ENCODE assay signal across 13 cellular contexts in the genomic region with DNA sequence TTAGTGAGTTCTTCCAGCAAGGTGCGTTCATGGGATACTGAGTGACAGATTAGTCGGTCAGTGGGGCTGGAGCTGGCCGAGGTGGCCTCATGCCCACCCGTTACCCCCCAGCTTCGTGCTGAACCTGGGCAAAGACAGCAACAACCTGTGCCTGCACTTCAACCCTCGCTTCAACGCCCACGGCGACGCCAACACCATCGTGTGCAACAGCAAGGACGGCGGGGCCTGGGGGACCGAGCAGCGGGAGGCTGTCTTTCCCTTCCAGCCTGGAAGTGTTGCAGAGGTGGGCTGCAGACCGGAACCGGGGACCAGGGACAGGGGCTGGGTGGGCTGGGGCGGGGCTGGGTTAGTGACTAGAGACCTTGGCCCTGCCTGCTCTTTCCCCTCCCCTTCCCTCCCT. TPM values are rescaled to one million over a fixed set of nuclear protein-coding genes. Genes with fewer than 3 reads are reported as not detected.
A peak's percentile ranks its signal among the peaks of the same experiment; 100 is the strongest.
DNase-seq lines count a peak whose midpoint lies in the region; ATAC-seq, FAIRE-seq and TF ChIP-seq lines count a peak whose summit lies in the region.
"Had no signal": no experiment of that assay in that cellular context is flagged by ENCODE, and none has a peak within 500 bp of the region (broad histone marks: within the 10 kb centered on the region; RNA-seq: fewer than 3 reads in every experiment).

No MANE protein-coding gene starts in this region.

- no peak overlapping the region for H3K4me3 Mint-ChIP-seq in astrocyte (ENCODE audit: unreplicated experiment)
- peak overlapping the region in 1 of 3 donors; percentile 87 for H3K4me3 Mint-ChIP-seq in T-cell

- H3K18ac ChIP-seq in mesendoderm (ENCODE audit: low read length) = no peak overlapping the region

- no peak overlapping the region for H3K4ac ChIP-seq in mesendoderm (ENCODE audit: low read depth, low read length)

- no peak overlapping the region for H2AK5ac ChIP-seq in mesendoderm (ENCODE audit: low read length)

- no peak for TF ChIP-seq RAD21 in HepG2 (CRISPR knock-in tag; IDR thresholded peaks at IDR 0.05)

- no peak overlapping the region for H2BK120ac ChIP-seq in mesendoderm (ENCODE audit: low read depth, low read length)

- H3K4me1 Mint-ChIP-seq in astrocyte (ENCODE audit: low read depth, unreplicated experiment) (peaks cover 16% of the 10 kb centered on the region), T-cell (peaks cover 34 to 52% (median 48%) of the 10 kb centered on the region in 3 donors)

- no peak for FAIRE-seq in HepG2 (lab: Jason Lieb, UNC)
- FAIRE-seq in astrocyte (lab: Jason Lieb, UNC) = no peak

- H3K36me3 Mint-ChIP-seq in astrocyte (ENCODE audit: low read depth, unreplicated experiment) (peaks cover 2% of the 10 kb centered on the region), T-cell (no peaks in the 10 kb centered on the region)

- CTCF ChIA-PET in HepG2 (lab: Yijun Ruan, JAX; ENCODE audit: low intra/inter-chr PET ratio, low total read pairs) (no interaction called here), T-cell (lab: Charles Lee) (interaction anchor here in 1 of 2 donors (0.7 to 8.6 kb wide), 2 partner anchors 13 to 21 kb away, joined by 3 to 61 read pairs; a partner anchor contains a TSS)

- H4K20me1 ChIP-seq in HepG2 (ENCODE audit: insufficient read depth, low read length) = no peaks in the 10 kb centered on the region
- H4K20me1 ChIP-seq in astrocyte (ENCODE audit: insufficient read depth, low read length) = peaks cover 55% of the 10 kb centered on the region

- H3K9me3 ChIP-seq in HepG2 (ENCODE audit: low read length) = no peaks in the 10 kb centered on the region
- H3K9me3 ChIP-seq in right lobe of liver = no peaks in the 10 kb centered on the region
- H3K9me3 ChIP-seq in astrocyte (ENCODE audit: insufficient read depth, low read depth, low read length) = no peaks in the 10 kb centered on the region

- TF ChIP-seq EP300 in HepG2 (IDR thresholded peaks at IDR 0.05; ENCODE audit: low read depth in 2 of 2, low read length in 2 of 2) (no peak), HepG2 (CRISPR knock-in tag; IDR thresholded peaks at IDR 0.05; ENCODE audit: borderline replicate concordance) (no peak)

- no peak overlapping the region for H3K27ac ChIP-seq in HepG2 (ENCODE audit: extremely low read length, insufficient read depth, low read length)
- H3K27ac ChIP-seq in right lobe of liver = no peak overlapping the region
- H3K27ac ChIP-seq in astrocyte (ENCODE audit: low read depth, low read length) = peak overlapping the region; percentile 17
- H3K27ac ChIP-seq in mesendoderm (ENCODE audit: low read depth, low read length) = peak overlapping the region; percentile 25
- H3K27ac ChIP-seq: VCaP had no signal

- no peak for TF ChIP-seq CTCF in HepG2 (CRISPR knock-in tag; IDR thresholded peaks at IDR 0.05)
- TF ChIP-seq CTCF in right lobe of liver (IDR thresholded peaks at IDR 0.05) = no peak
- TF ChIP-seq CTCF in astrocyte (IDR thresholded peaks at IDR 0.05; ENCODE audit: insufficient read depth, low read depth, low read length) = no peak

- H2BK15ac ChIP-seq in mesendoderm (replicated peaks; ENCODE audit: low read depth) = no peak overlapping the region

- H2BK5ac ChIP-seq in mesendoderm (ENCODE audit: low read length) = no peak overlapping the region

- no peaks in the 10 kb centered on the region for H3K79me1 ChIP-seq in mesendoderm (ENCODE audit: low read length)

- H3K9me3 Mint-ChIP-seq in astrocyte (ENCODE audit: unreplicated experiment) = no peaks in the 10 kb centered on the region
- no peaks in the 10 kb centered on the region for H3K9me3 Mint-ChIP-seq in T-cell

- H4K8ac ChIP-seq in mesendoderm (ENCODE audit: low read depth, low read length) = no peak overlapping the region

- H3K4me1 ChIP-seq in HepG2 (ENCODE audit: insufficient read depth, low read length) (peaks cover 55% of the 10 kb centered on the region), right lobe of liver (peaks cover 0 to 30% (median 10%) of the 10 kb centered on the region in 4 donors), astrocyte (ENCODE audit: insufficient read depth, low read length) (peaks cover 26% of the 10 kb centered on the region), mesendoderm (ENCODE audit: control insufficient read depth, low read depth, low read length) (no peaks in the 10 kb centered on the region)

- ATAC-seq in HepG2 = no peak
- no peak for ATAC-seq in right lobe of liver
- ATAC-seq in GM18858 (IDR thresholded peaks at IDR 0.05; ENCODE audit: unreplicated experiment) = no peak
- ATAC-seq in T-cell (replicated peaks in 1 of 4) = no peak
- ATAC-seq in HG02840 (IDR thresholded peaks at IDR 0.05; ENCODE audit: low FRiP score, unreplicated experiment) = no peak
- ATAC-seq in HG02798 (IDR thresholded peaks at IDR 0.05; ENCODE audit: poor library complexity, unreplicated experiment) = no peak

- in situ Hi-C loops in HepG2 (cut with HindIII; ENCODE audit: extremely low pct_ligation_motif_present, low pct_unique_long_range_greater_than_20kb) = no loop called here

- H3K79me2 ChIP-seq in HepG2 (ENCODE audit: insufficient read depth, low read length) = no peaks in the 10 kb centered on the region
- peaks cover 28% of the 10 kb centered on the region for H3K79me2 ChIP-seq in astrocyte (ENCODE audit: insufficient read depth, low read length)
- no peaks in the 10 kb centered on the region for H3K79me2 ChIP-seq in mesendoderm (ENCODE audit: control insufficient read depth, insufficient read depth, low read length)

- no peak overlapping the region for H4K5ac ChIP-seq in mesendoderm (ENCODE audit: low read length)

- H3K27me3 Mint-ChIP-seq in astrocyte (ENCODE audit: low read depth, unreplicated experiment) (no peaks in the 10 kb centered on the region), T-cell (no peaks in the 10 kb centered on the region)

- H3K36me3 ChIP-seq in HepG2 (replicated peaks in 1 of 2; ENCODE audit: control insufficient read depth in 1 of 2, insufficient read depth in 2 of 2, low read length in 2 of 2) (peaks cover 0 to 2% of the 10 kb centered on the region in 2 experiments; a peak in 1 of 5 replicates), right lobe of liver (no peaks in the 10 kb centered on the region), astrocyte (ENCODE audit: insufficient read depth, low read length) (peaks cover 17% of the 10 kb centered on the region), mesendoderm (ENCODE audit: control insufficient read depth, insufficient read depth, low read length) (peaks cover 1% of the 10 kb centered on the region)

- no peak overlapping the region for H2AFZ ChIP-seq in HepG2 (ENCODE audit: low read length)
- no peak overlapping the region for H2AFZ ChIP-seq in astrocyte (ENCODE audit: low read depth, low read length)

- intact Hi-C loops in HepG2 (cut with micrococcal nuclease; ENCODE audit: unreplicated experiment) (no loop called here), right lobe of liver (cut with DNase I) (loop anchor here in 1 of 2 donors (10.0 kb wide), 1 partner anchor 54 kb away; no protein-coding TSS in a partner anchor)

- POLR2A ChIA-PET in HepG2 (lab: Yijun Ruan, JAX) = interaction anchor here (6.0 kb wide), 1 partner anchor 17 kb away, joined by 120 read pairs; a partner anchor contains a TSS
- POLR2A ChIA-PET in T-cell (lab: Charles Lee) = no interaction called here

- no peak for TF ChIP-seq POLR2A in HepG2 (IDR thresholded peaks at IDR 0.05; ENCODE audit: insufficient read depth in 1 of 2, low read depth in 2 of 2, low read length in 2 of 2)
- no peak for TF ChIP-seq POLR2A in right lobe of liver (IDR thresholded peaks at IDR 0.05)

- H3K56ac ChIP-seq in mesendoderm (ENCODE audit: low read length) = no peak overlapping the region

- H3K9ac ChIP-seq in HepG2 (ENCODE audit: insufficient read depth, low read depth, low read length) = no peak overlapping the region
- peak overlapping the region; percentile 54 for H3K9ac ChIP-seq in astrocyte (ENCODE audit: low read length)
- no peak overlapping the region for H3K9ac ChIP-seq in mesendoderm (ENCODE audit: low read length)

- DNase-seq in HepG2 (ENCODE audit: low spot score) = no peak
- DNase-seq in right lobe of liver = no peak
- no peak for DNase-seq in astrocyte (ENCODE audit: low read depth)
- no peak for DNase-seq in mesendoderm
- no peak for DNase-seq in T-cell
- DNase-seq: activated effector memory CD4-positive, alpha-beta T cell treated with anti-CD3 and anti-CD28 coated beads, Interleukin-2, amount 50 U/mL, for 16 hours; NCI-H1930; substantia nigra had no signal

- H3K23ac ChIP-seq in mesendoderm (ENCODE audit: low read length) = no peak overlapping the region

- H3K27me3 ChIP-seq in HepG2 (ENCODE audit: control insufficient read depth in 1 of 2, insufficient read depth in 2 of 2, low read length in 2 of 2) (no peaks in the 10 kb centered on the region), right lobe of liver (no peaks in the 10 kb centered on the region), astrocyte (ENCODE audit: insufficient read depth, low read length) (no peaks in the 10 kb centered on the region), mesendoderm (ENCODE audit: insufficient read depth, low read length, poor library complexity) (no peaks in the 10 kb centered on the region)

- no peak overlapping the region for H3K4me3 ChIP-seq in HepG2 (replicated peaks in 1 of 3; ENCODE audit: insufficient read depth in 1 of 3, low read depth in 2 of 3, low read length in 3 of 3)
- H3K4me3 ChIP-seq in right lobe of liver = no peak overlapping the region
- peak overlapping the region; percentile 83 for H3K4me3 ChIP-seq in astrocyte (ENCODE audit: insufficient read depth, low read depth, low read length)
- no peak overlapping the region for H3K4me3 ChIP-seq in mesendoderm (ENCODE audit: low read length)

- H3K27ac Mint-ChIP-seq in astrocyte (ENCODE audit: unreplicated experiment) (no peak overlapping the region), T-cell (peak overlapping the region in 1 of 2 donors; percentile 85)

- no peak overlapping the region for H3K4me2 ChIP-seq in HepG2 (ENCODE audit: low read depth, low read length)
- peak overlapping the region; percentile 93 for H3K4me2 ChIP-seq in astrocyte (ENCODE audit: low read length)
- H3K4me2 ChIP-seq in mesendoderm (ENCODE audit: low read length) = no peak overlapping the region

- WGBS in HepG2 (ENCODE audit: low lambda C conversion rate) = 77% methylated on average over 7 of the region's 18 CpGs
- no CpG with 5 or more reads among the region's 18 CpGs for WGBS in right lobe of liver (ENCODE audit: insufficient coverage, low coverage, low lambda C conversion rate, missing lambda C conversion rate)
- WGBS in mesendoderm (ENCODE audit: extremely low coverage, insufficient coverage, low lambda C conversion rate) = no CpG with 5 or more reads among the region's 18 CpGs

- no TSS peak for BruUV-seq in HepG2 (replicated peaks; lab: Mats Ljungman, UMichigan)

RNA-seq across cellular contexts. Expression of a gene that starts 2.9 kb away (rescaled TPM):
- total RNA-seq in HepG2 (2016; rRNA removed; fragmentation: Illumina TruSeq; extraction: Trizol) = 103 and 124 TPM in 2 replicates
- 57.9 and 62.2 TPM in 2 replicates for total RNA-seq in HepG2 (2016; cell fraction: cytosol; rRNA removed; fragmentation: Illumina TruSeq; extraction: Trizol; ENCODE audit: low read depth)
- total RNA-seq in HepG2 (2016; cell fraction: insoluble cytoplasmic fraction; rRNA removed; fragmentation: Illumina TruSeq; extraction: Trizol) = 112 and 139 TPM in 2 replicates
- total RNA-seq in HepG2 (2016; cell fraction: membrane; rRNA removed; fragmentation: Illumina TruSeq; extraction: Trizol) = 82.6 and 91.4 TPM in 2 replicates
- total RNA-seq in HepG2 (2016; cell fraction: nucleus; rRNA removed; fragmentation: Illumina TruSeq; extraction: Trizol) = 41.9 and 43.3 TPM in 2 replicates
- 858 and 969 TPM in 2 replicates for polyA plus RNA-seq in HepG2 (2011; rRNA removed)
- 832 and 1,201 TPM in 2 replicates for polyA plus RNA-seq in HepG2 (2011; cell fraction: cytosol; rRNA removed)
- 345 and 371 TPM in 2 replicates for polyA plus RNA-seq in HepG2 (2011; cell fraction: nucleus; rRNA removed)
- 159 and 278 TPM in 2 replicates for polyA plus RNA-seq in HepG2 (2012)
- polyA plus RNA-seq in HepG2 (2016; cell fraction: cytosol; fragmentation: Illumina TruSeq; extraction: Trizol; ENCODE audit: low read depth) = 67.7 and 71.5 TPM in 2 replicates
- polyA plus RNA-seq in HepG2 (2016; cell fraction: insoluble cytoplasmic fraction; fragmentation: Illumina TruSeq; extraction: Trizol; ENCODE audit: low read depth) = 127 and 134 TPM in 2 replicates
- 86.0 and 88.7 TPM in 2 replicates for polyA plus RNA-seq in HepG2 (2016; cell fraction: membrane; fragmentation: Illumina TruSeq; extraction: Trizol; ENCODE audit: low read depth)
- polyA plus RNA-seq in HepG2 (2016; cell fraction: nucleus; fragmentation: Illumina TruSeq; extraction: Trizol; ENCODE audit: insufficient read depth, low read depth) = 73.5 and 82.4 TPM in 2 replicates
- polyA minus RNA-seq in HepG2 (2011; rRNA and poly(A)+ RNA removed; ENCODE audit: low replicate concordance) = 698 and 901 TPM in 2 replicates
- polyA minus RNA-seq in HepG2 (2011; cell fraction: cytosol; rRNA and poly(A)+ RNA removed) = 108 and 111 TPM in 2 replicates
- 36.1 and 40.8 TPM in 2 replicates for polyA minus RNA-seq in HepG2 (2011; cell fraction: nucleus; rRNA and poly(A)+ RNA removed)
- 100 to 1,000 TPM in 4 of 6 experiments, 10 to 100 TPM in 2; 34.7 to 267 (median 141) TPM for total RNA-seq in right lobe of liver
- total RNA-seq in astrocyte = 240 and 260 TPM in 2 replicates
- polyA plus RNA-seq in mesendoderm (2013, experiment 1 of 2) = 18.5 TPM
- 18.7 TPM for polyA plus RNA-seq in mesendoderm (2013, experiment 2 of 2)
- total RNA-seq in T-cell = 100 to 1,000 TPM in 2 of 5 donors, 10 to 100 TPM in 3; 39.5 to 206 (median 99.2) TPM

RNA-seq across cellular contexts. Expression of a gene that starts 7.8 kb away (rescaled TPM):
- 27.5 and 31.4 TPM in 2 replicates for total RNA-seq in HepG2 (2016; rRNA removed; fragmentation: Illumina TruSeq; extraction: Trizol)
- 16.8 and 19.1 TPM in 2 replicates for total RNA-seq in HepG2 (2016; cell fraction: cytosol; rRNA removed; fragmentation: Illumina TruSeq; extraction: Trizol; ENCODE audit: low read depth)
- 32.5 and 33.9 TPM in 2 replicates for total RNA-seq in HepG2 (2016; cell fraction: insoluble cytoplasmic fraction; rRNA removed; fragmentation: Illumina TruSeq; extraction: Trizol)
- 15.1 and 15.8 TPM in 2 replicates for total RNA-seq in HepG2 (2016; cell fraction: membrane; rRNA removed; fragmentation: Illumina TruSeq; extraction: Trizol)
- total RNA-seq in HepG2 (2016; cell fraction: nucleus; rRNA removed; fragmentation: Illumina TruSeq; extraction: Trizol) = 16.0 and 18.3 TPM in 2 replicates
- polyA plus RNA-seq in HepG2 (2011; rRNA removed) = 11.8 and 14.3 TPM in 2 replicates
- 10.6 and 13.4 TPM in 2 replicates for polyA plus RNA-seq in HepG2 (2011; cell fraction: cytosol; rRNA removed)
- 22.9 and 24.1 TPM in 2 replicates for polyA plus RNA-seq in HepG2 (2011; cell fraction: nucleus; rRNA removed)
- polyA plus RNA-seq in HepG2 (2012) = 7.3 and 8.5 TPM in 2 replicates
- 11.0 and 12.6 TPM in 2 replicates for polyA plus RNA-seq in HepG2 (2016; cell fraction: cytosol; fragmentation: Illumina TruSeq; extraction: Trizol; ENCODE audit: low read depth)
- 33.1 and 34.7 TPM in 2 replicates for polyA plus RNA-seq in HepG2 (2016; cell fraction: insoluble cytoplasmic fraction; fragmentation: Illumina TruSeq; extraction: Trizol; ENCODE audit: low read depth)
- 11.4 and 13.2 TPM in 2 replicates for polyA plus RNA-seq in HepG2 (2016; cell fraction: membrane; fragmentation: Illumina TruSeq; extraction: Trizol; ENCODE audit: low read depth)
- 32.5 and 32.7 TPM in 2 replicates for polyA plus RNA-seq in HepG2 (2016; cell fraction: nucleus; fragmentation: Illumina TruSeq; extraction: Trizol; ENCODE audit: insufficient read depth, low read depth)
- polyA minus RNA-seq in HepG2 (2011; rRNA and poly(A)+ RNA removed; ENCODE audit: low replicate concordance) = 17.5 and 18.0 TPM in 2 replicates
- polyA minus RNA-seq in HepG2 (2011; cell fraction: cytosol; rRNA and poly(A)+ RNA removed) = 6.7 and 8.4 TPM in 2 replicates
- 18.2 and 19.4 TPM in 2 replicates for polyA minus RNA-seq in HepG2 (2011; cell fraction: nucleus; rRNA and poly(A)+ RNA removed)
- total RNA-seq in right lobe of liver = 10 to 100 TPM in 2 of 6 experiments, 1 to 10 TPM in 4; 8.4 to 16.1 (median 9.4) TPM
- 17.9 and 18.1 TPM in 2 replicates for total RNA-seq in astrocyte
- 36.8 TPM for polyA plus RNA-seq in mesendoderm (2013, experiment 1 of 2)
- 36.3 TPM for polyA plus RNA-seq in mesendoderm (2013, experiment 2 of 2)
- 10 to 100 TPM; 29.2 to 52.4 (median 47.5) TPM for total RNA-seq in T-cell

RNA-seq across cellular contexts. Expression of a gene that starts 18.5 kb away (rescaled TPM):
- total RNA-seq in HepG2 (2016; rRNA removed; fragmentation: Illumina TruSeq; extraction: Trizol) = 11.3 and 15.4 TPM in 2 replicates
- 7.1 and 8.1 TPM in 2 replicates for total RNA-seq in HepG2 (2016; cell fraction: cytosol; rRNA removed; fragmentation: Illumina TruSeq; extraction: Trizol; ENCODE audit: low read depth)
- total RNA-seq in HepG2 (2016; cell fraction: insoluble cytoplasmic fraction; rRNA removed; fragmentation: Illumina TruSeq; extraction: Trizol) = 10.9 and 14.5 TPM in 2 replicates
- 15.0 and 16.4 TPM in 2 replicates for total RNA-seq in HepG2 (2016; cell fraction: membrane; rRNA removed; fragmentation: Illumina TruSeq; extraction: Trizol)
- total RNA-seq in HepG2 (2016; cell fraction: nucleus; rRNA removed; fragmentation: Illumina TruSeq; extraction: Trizol) = 12.3 and 18.6 TPM in 2 replicates
- 6.1 and 10.1 TPM in 2 replicates for polyA plus RNA-seq in HepG2 (2011; rRNA removed)
- polyA plus RNA-seq in HepG2 (2011; cell fraction: cytosol; rRNA removed) = 5.6 and 8.0 TPM in 2 replicates
- polyA plus RNA-seq in HepG2 (2011; cell fraction: nucleus; rRNA removed) = 19.7 and 19.9 TPM in 2 replicates
- polyA plus RNA-seq in HepG2 (2012) = 7.0 TPM in 2 replicates
- polyA plus RNA-seq in HepG2 (2016; cell fraction: cytosol; fragmentation: Illumina TruSeq; extraction: Trizol; ENCODE audit: low read depth) = 7.6 and 8.0 TPM in 2 replicates
- 12.7 and 16.2 TPM in 2 replicates for polyA plus RNA-seq in HepG2 (2016; cell fraction: insoluble cytoplasmic fraction; fragmentation: Illumina TruSeq; extraction: Trizol; ENCODE audit: low read depth)
- 12.7 and 14.1 TPM in 2 replicates for polyA plus RNA-seq in HepG2 (2016; cell fraction: membrane; fragmentation: Illumina TruSeq; extraction: Trizol; ENCODE audit: low read depth)
- 21.7 and 21.8 TPM in 2 replicates for polyA plus RNA-seq in HepG2 (2016; cell fraction: nucleus; fragmentation: Illumina TruSeq; extraction: Trizol; ENCODE audit: insufficient read depth, low read depth)
- 23.8 and 48.7 TPM in 2 replicates for polyA minus RNA-seq in HepG2 (2011; rRNA and poly(A)+ RNA removed; ENCODE audit: low replicate concordance)
- polyA minus RNA-seq in HepG2 (2011; cell fraction: cytosol; rRNA and poly(A)+ RNA removed) = 4.7 and 7.0 TPM in 2 replicates
- polyA minus RNA-seq in HepG2 (2011; cell fraction: nucleus; rRNA and poly(A)+ RNA removed) = 13.6 and 16.2 TPM in 2 replicates
- 10 to 100 TPM; 11.7 to 22.8 (median 20.7) TPM for total RNA-seq in right lobe of liver
- 40.6 and 41.5 TPM in 2 replicates for total RNA-seq in astrocyte
- polyA plus RNA-seq in mesendoderm (2013, experiment 1 of 2) = 23.7 TPM
- 25.5 TPM for polyA plus RNA-seq in mesendoderm (2013, experiment 2 of 2)
- 10 to 100 TPM; 14.5 to 36.8 (median 31.1) TPM for total RNA-seq in T-cell

RNA-seq across cellular contexts. Expression of a gene that starts 19.8 kb away (rescaled TPM):
- total RNA-seq in HepG2 (2016; rRNA removed; fragmentation: Illumina TruSeq; extraction: Trizol) (46.1 and 58.2 TPM in 2 replicates), right lobe of liver (10 to 100 TPM; 15.7 to 63.4 (median 34.4) TPM), astrocyte (18.9 and 22.4 TPM in 2 replicates), T-cell (10 to 100 TPM in 3 of 5 donors, 1 to 10 TPM in 2; 3.1 to 11.3 (median 10.7) TPM)
- total RNA-seq in HepG2 (2016; cell fraction: cytosol; rRNA removed; fragmentation: Illumina TruSeq; extraction: Trizol; ENCODE audit: low read depth) = 62.9 and 64.6 TPM in 2 replicates
- 45.3 and 56.4 TPM in 2 replicates for total RNA-seq in HepG2 (2016; cell fraction: insoluble cytoplasmic fraction; rRNA removed; fragmentation: Illumina TruSeq; extraction: Trizol)
- 118 and 121 TPM in 2 replicates for total RNA-seq in HepG2 (2016; cell fraction: membrane; rRNA removed; fragmentation: Illumina TruSeq; extraction: Trizol)
- total RNA-seq in HepG2 (2016; cell fraction: nucleus; rRNA removed; fragmentation: Illumina TruSeq; extraction: Trizol) = 25.4 and 29.3 TPM in 2 replicates
- polyA plus RNA-seq in HepG2 (2011; rRNA removed) = 70.6 and 85.3 TPM in 2 replicates
- 84.8 and 95.4 TPM in 2 replicates for polyA plus RNA-seq in HepG2 (2011; cell fraction: cytosol; rRNA removed)
- polyA plus RNA-seq in HepG2 (2011; cell fraction: nucleus; rRNA removed) = 35.1 and 40.0 TPM in 2 replicates
- polyA plus RNA-seq in HepG2 (2012) = 56.1 and 70.1 TPM in 2 replicates
- polyA plus RNA-seq in HepG2 (2016; cell fraction: cytosol; fragmentation: Illumina TruSeq; extraction: Trizol; ENCODE audit: low read depth) = 91.9 and 92.3 TPM in 2 replicates
- polyA plus RNA-seq in HepG2 (2016; cell fraction: insoluble cytoplasmic fraction; fragmentation: Illumina TruSeq; extraction: Trizol; ENCODE audit: low read depth) = 62.2 and 67.0 TPM in 2 replicates
- 136 and 141 TPM in 2 replicates for polyA plus RNA-seq in HepG2 (2016; cell fraction: membrane; fragmentation: Illumina TruSeq; extraction: Trizol; ENCODE audit: low read depth)
- 55.6 and 56.4 TPM in 2 replicates for polyA plus RNA-seq in HepG2 (2016; cell fraction: nucleus; fragmentation: Illumina TruSeq; extraction: Trizol; ENCODE audit: insufficient read depth, low read depth)
- 51.1 and 129 TPM in 2 replicates for polyA minus RNA-seq in HepG2 (2011; rRNA and poly(A)+ RNA removed; ENCODE audit: low replicate concordance)
- 45.3 and 51.1 TPM in 2 replicates for polyA minus RNA-seq in HepG2 (2011; cell fraction: cytosol; rRNA and poly(A)+ RNA removed)
- 11.2 and 19.6 TPM in 2 replicates for polyA minus RNA-seq in HepG2 (2011; cell fraction: nucleus; rRNA and poly(A)+ RNA removed)
- polyA plus RNA-seq in mesendoderm (2013, experiment 1 of 2) = 20.0 TPM
- polyA plus RNA-seq in mesendoderm (2013, experiment 2 of 2) = 20.2 TPM

RNA-seq across cellular contexts. Expression of a gene that starts 38.9 kb away (rescaled TPM):
- 8.4 and 9.4 TPM in 2 replicates for total RNA-seq in HepG2 (2016; rRNA removed; fragmentation: Illumina TruSeq; extraction: Trizol)
- total RNA-seq in HepG2 (2016; cell fraction: cytosol; rRNA removed; fragmentation: Illumina TruSeq; extraction: Trizol; ENCODE audit: low read depth) = 5.6 and 6.0 TPM in 2 replicates
- total RNA-seq in HepG2 (2016; cell fraction: insoluble cytoplasmic fraction; rRNA removed; fragmentation: Illumina TruSeq; extraction: Trizol) = 6.3 and 8.5 TPM in 2 replicates
- total RNA-seq in HepG2 (2016; cell fraction: membrane; rRNA removed; fragmentation: Illumina TruSeq; extraction: Trizol) = 9.2 and 11.0 TPM in 2 replicates
- total RNA-seq in HepG2 (2016; cell fraction: nucleus; rRNA removed; fragmentation: Illumina TruSeq; extraction: Trizol) = 6.6 and 9.5 TPM in 2 replicates
- polyA plus RNA-seq in HepG2 (2011; rRNA removed) = 15.7 and 18.5 TPM in 2 replicates
- polyA plus RNA-seq in HepG2 (2011; cell fraction: cytosol; rRNA removed) = 7.3 and 12.2 TPM in 2 replicates
- 56.4 and 86.5 TPM in 2 replicates for polyA plus RNA-seq in HepG2 (2011; cell fraction: nucleus; rRNA removed)
- polyA plus RNA-seq in HepG2 (2012) = 23.6 and 27.1 TPM in 2 replicates
- 7.5 and 7.7 TPM in 2 replicates for polyA plus RNA-seq in HepG2 (2016; cell fraction: cytosol; fragmentation: Illumina TruSeq; extraction: Trizol; ENCODE audit: low read depth)
- 11.5 and 13.3 TPM in 2 replicates for polyA plus RNA-seq in HepG2 (2016; cell fraction: insoluble cytoplasmic fraction; fragmentation: Illumina TruSeq; extraction: Trizol; ENCODE audit: low read depth)
- polyA plus RNA-seq in HepG2 (2016; cell fraction: membrane; fragmentation: Illumina TruSeq; extraction: Trizol; ENCODE audit: low read depth) = 12.3 and 13.5 TPM in 2 replicates
- polyA plus RNA-seq in HepG2 (2016; cell fraction: nucleus; fragmentation: Illumina TruSeq; extraction: Trizol; ENCODE audit: insufficient read depth, low read depth) = 17.9 and 27.8 TPM in 2 replicates
- polyA minus RNA-seq in HepG2 (2011; rRNA and poly(A)+ RNA removed; ENCODE audit: low replicate concordance) = 1.6 and 9.8 TPM in 2 replicates
- 6.4 and 9.8 TPM in 2 replicates for polyA minus RNA-seq in HepG2 (2011; cell fraction: cytosol; rRNA and poly(A)+ RNA removed)
- polyA minus RNA-seq in HepG2 (2011; cell fraction: nucleus; rRNA and poly(A)+ RNA removed) = 7.9 and 15.4 TPM in 2 replicates
- total RNA-seq in right lobe of liver = 1 to 10 TPM; 1.6 to 4.8 (median 2.8) TPM
- 26.5 and 31.6 TPM in 2 replicates for total RNA-seq in astrocyte
- polyA plus RNA-seq in mesendoderm (2013, experiment 1 of 2) = 19.3 TPM
- polyA plus RNA-seq in mesendoderm (2013, experiment 2 of 2) = 19.6 TPM
- 100 to 1,000 TPM in 1 of 5 donors, 10 to 100 TPM in 4; 91.3 to 111 (median 93.6) TPM for total RNA-seq in T-cell
- total RNA-seq: myocyte had no signal

Comparison
In these comparisons a context has a peak if more than half of its experiments do, and no peak if none do; other contexts are left out.
1. H3K27ac ChIP-seq: peak in astrocyte (single experiment) and mesendoderm (single experiment); none in HepG2 (single experiment) and right lobe of liver (0 of 3).